In the genomic region with DNA sequence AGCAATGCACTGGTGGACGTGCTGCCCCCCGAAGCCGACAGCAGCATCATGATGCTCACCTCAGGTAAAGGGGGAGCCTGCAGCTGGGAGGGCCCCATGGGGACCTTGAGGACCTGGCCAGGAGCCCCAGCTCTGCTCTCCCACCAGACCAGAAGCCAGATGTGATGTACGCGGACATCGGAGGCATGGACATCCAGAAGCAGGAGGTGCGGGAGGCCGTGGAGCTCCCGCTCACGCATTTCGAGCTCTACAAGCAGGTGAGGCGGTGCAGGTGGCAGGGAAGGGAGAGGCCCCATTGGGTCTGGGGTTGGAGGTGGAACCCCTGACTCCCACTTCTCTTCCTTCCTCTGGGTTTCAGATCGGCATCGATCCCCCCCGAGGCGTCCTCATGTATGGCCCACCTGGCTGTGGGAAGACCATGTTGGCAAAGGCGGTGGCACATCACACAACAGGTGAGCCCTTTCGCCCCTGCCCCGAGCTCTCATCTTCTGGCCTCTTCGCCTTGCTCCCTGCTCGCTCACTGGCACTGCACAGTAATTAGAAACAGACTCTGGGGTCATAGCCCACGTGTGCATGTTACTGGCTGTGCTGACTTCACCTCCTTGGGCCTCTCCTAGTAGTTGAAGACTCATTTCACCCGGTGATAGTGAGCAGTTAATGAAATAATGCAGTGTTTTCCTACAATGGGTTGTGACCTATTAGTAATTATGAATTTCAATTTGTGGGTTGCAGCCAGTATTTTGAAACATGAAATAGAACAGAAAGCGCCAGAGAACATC, we compare ENCODE assay signal across 16 cellular contexts.
"Had no signal": no experiment of that assay in that cellular context is flagged by ENCODE, and none has a peak within 500 bp of the region (broad histone marks: within the 10 kb centered on the region; RNA-seq: fewer than 3 reads in every experiment).

No MANE protein-coding gene starts in this region.

- H3K9me3 Mint-ChIP-seq: activated CD4-positive, alpha-beta memory T cell treated with anti-CD3 and anti-CD28 coated beads for 36 hours; activated T-cell treated with anti-CD3 and anti-CD28 coated beads, Interleukin-2, amount 50 U/mL, for 72 hours had no signal

- ATAC-seq: activated CD4-positive, alpha-beta T cell treated with anti-CD3 and anti-CD28 coated beads for 36 hours; activated T-cell treated with anti-CD3 and anti-CD28 coated beads, Interleukin-2, amount 50 U/mL, for 72 hours; left ventricle myocardium superior; T-helper 17 cell had no signal

- H3K9me3 ChIP-seq: ovary, sigmoid colon, SJCRH30, spleen, suprapubic skin, upper lobe of left lung had no signal

- DNase-seq: activated CD4-positive, alpha-beta memory T cell treated with anti-CD3 and anti-CD28 coated beads for 36 hours; activated CD4-positive, alpha-beta T cell treated with anti-CD3 and anti-CD28 coated beads for 36 hours; activated T-cell treated with anti-CD3 and anti-CD28 coated beads, Interleukin-2, amount 50 U/mL, for 72 hours; caudate nucleus; kidney glomerular epithelial cell; left ventricle myocardium superior; mesenchymal stem cell; nephron progenitor cell; ovary; sigmoid colon; SJCRH30; spleen; stimulated activated CD4-positive, alpha-beta T cell treated with anti-CD3 and anti-CD28 coated beads, Interleukin-1b, Interleukin-23, amount 100 ng/mL, for 48 hours; T-helper 17 cell had no signal

- H3K27ac Mint-ChIP-seq: activated CD4-positive, alpha-beta memory T cell treated with anti-CD3 and anti-CD28 coated beads for 36 hours; activated CD4-positive, alpha-beta T cell treated with anti-CD3 and anti-CD28 coated beads for 36 hours; nephron progenitor cell had no signal

- H3K36me3 ChIP-seq: ovary had no signal

- H3K27me3 Mint-ChIP-seq: activated CD4-positive, alpha-beta memory T cell treated with anti-CD3 and anti-CD28 coated beads for 36 hours; activated CD4-positive, alpha-beta T cell treated with anti-CD3 and anti-CD28 coated beads for 36 hours; T-helper 17 cell had no signal

- H3K4me3 Mint-ChIP-seq: activated CD4-positive, alpha-beta memory T cell treated with anti-CD3 and anti-CD28 coated beads for 36 hours; activated CD4-positive, alpha-beta T cell treated with anti-CD3 and anti-CD28 coated beads for 36 hours; activated T-cell treated with anti-CD3 and anti-CD28 coated beads, Interleukin-2, amount 50 U/mL, for 72 hours; nephron progenitor cell had no signal

- H3K4me3 ChIP-seq: ovary, sigmoid colon, SJCRH30, spleen, suprapubic skin, upper lobe of left lung had no signal

- H3K27ac ChIP-seq: ovary, sigmoid colon, SJCRH30, spleen, suprapubic skin, upper lobe of left lung had no signal

- H3K27me3 ChIP-seq: ovary, sigmoid colon, SJCRH30, spleen, suprapubic skin, upper lobe of left lung had no signal
